In the genomic region with DNA sequence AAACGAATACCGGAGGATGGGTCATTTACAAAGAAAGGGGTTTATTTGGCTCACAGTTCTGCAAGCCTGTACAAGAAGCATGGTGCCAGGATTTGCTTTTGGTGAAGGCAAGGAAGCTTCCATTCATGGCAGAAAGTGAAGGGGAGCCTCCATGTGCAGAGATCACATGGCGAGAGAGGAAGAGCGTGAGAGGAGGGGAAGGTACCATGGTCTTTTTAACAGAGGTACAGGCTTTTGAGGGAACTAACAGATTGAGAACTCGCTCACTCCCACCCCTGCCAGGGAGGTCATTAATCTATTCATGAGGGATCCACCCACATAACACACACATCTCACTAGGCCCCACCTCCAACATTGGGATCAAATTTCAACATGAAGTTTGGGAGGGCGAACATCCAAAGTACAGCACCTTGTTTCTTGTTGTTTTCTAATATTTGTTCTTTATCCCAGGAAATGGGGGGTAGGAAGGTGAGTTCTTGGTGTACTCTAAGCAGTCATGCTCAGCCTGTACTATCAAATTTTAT, we compare ENCODE assay signal across 17 cellular contexts. TPM values are rescaled to one million over a fixed set of nuclear protein-coding genes. Genes with fewer than 3 reads are reported as not detected.
A peak's percentile ranks its signal among the peaks of the same experiment; 100 is the strongest.
DNase-seq lines count a peak whose midpoint lies in the region; ATAC-seq and TF ChIP-seq lines count a peak whose summit lies in the region.
"Had no signal": no experiment of that assay in that cellular context is flagged by ENCODE, and none has a peak within 500 bp of the region (broad histone marks: within the 10 kb centered on the region; RNA-seq: fewer than 3 reads in every experiment).

No MANE protein-coding gene starts in this region.

- no peaks in the 10 kb centered on the region for H3K36me3 ChIP-seq in heart right ventricle
- H3K36me3 ChIP-seq: cardiac muscle cell, left ventricle myocardium inferior, uterus had no signal

- WGBS in heart right ventricle, 2 donors, result 86 to 89% methylated on average over 6 of the region's 6 CpGs

- H3K4me3 ChIP-seq in heart right ventricle, result no peak overlapping the region
- H3K4me3 ChIP-seq: BLaER1 treated with 17β-estradiol and CSF1 and Interleukin-3, amounts not matched to agents 10 nM and 100 nM; cardiac muscle cell; left ventricle myocardium inferior; uterus had no signal

- H3K4me1 ChIP-seq in heart right ventricle, result no peaks in the 10 kb centered on the region
- H3K4me1 ChIP-seq: left ventricle myocardium inferior, uterus had no signal

- no peaks in the 10 kb centered on the region for H3K9me3 Mint-ChIP-seq in chondrocyte (ENCODE audit: low read depth)

- TF ChIP-seq CTCF in chondrocyte (IDR thresholded peaks at IDR 0.05), result no peak
- no peak for TF ChIP-seq CTCF in heart right ventricle (IDR thresholded peaks at IDR 0.05)

- no peaks in the 10 kb centered on the region for H3K36me3 Mint-ChIP-seq in chondrocyte (ENCODE audit: low read depth)

- no peak overlapping the region for H3K27ac ChIP-seq in heart right ventricle
- H3K27ac ChIP-seq: BLaER1 treated with 17β-estradiol and CSF1 and Interleukin-3, amounts not matched to agents 10 nM and 100 nM; cardiac muscle cell; left ventricle myocardium inferior; uterus had no signal

- ATAC-seq in GM21737 (IDR thresholded peaks at IDR 0.05; ENCODE audit: unreplicated experiment) (no peak), heart right ventricle (no peak), GM18861 (IDR thresholded peaks at IDR 0.05; ENCODE audit: unreplicated experiment) (no peak)
- ATAC-seq: stimulated activated naive B cell treated with anti-CD40 and anti-IgM and Interleukin-4, amounts not matched to agents 10 μg/mL and 1 μg/mL and 100 μg/mL, for 72 hours had no signal

- H3K4me3 Mint-ChIP-seq in chondrocyte (ENCODE audit: unreplicated experiment), result no peak overlapping the region
- H3K4me3 Mint-ChIP-seq: stimulated activated naive B cell treated with anti-CD40 and anti-IgM and Interleukin-4, amounts not matched to agents 10 μg/mL and 1 μg/mL and 100 μg/mL, for 72 hours had no signal

- DNase-seq in Daoy (ENCODE audit: low read depth) (peak; percentile 72), M059J (ENCODE audit: low read depth) (peak; percentile 82), chondrocyte (ENCODE audit: low spot score) (no peak), myocyte (ENCODE audit: low read depth) (peak; percentile 51), dermis blood vessel endothelial cell (no peak), heart right ventricle (no peak)
- DNase-seq: activated gamma-delta T cell; left ventricle myocardium inferior; NCI-H524 treated with DMSO at 0.1 percent for 48 hours; Right ventricle myocardium superior; stimulated activated naive B cell treated with anti-CD40 and anti-IgM and Interleukin-4, amounts not matched to agents 10 μg/mL and 1 μg/mL and 100 μg/mL, for 72 hours; uterus had no signal

- peaks cover 41% of the 10 kb centered on the region for H3K4me1 Mint-ChIP-seq in chondrocyte (ENCODE audit: low read depth)
- H3K4me1 Mint-ChIP-seq: stimulated activated naive B cell treated with anti-CD40 and anti-IgM and Interleukin-4, amounts not matched to agents 10 μg/mL and 1 μg/mL and 100 μg/mL, for 72 hours had no signal

- H3K9me3 ChIP-seq in heart right ventricle, result no peaks in the 10 kb centered on the region
- H3K9me3 ChIP-seq: left ventricle myocardium inferior, uterus had no signal

- H3K27ac Mint-ChIP-seq in chondrocyte (ENCODE audit: unreplicated experiment), result peak overlapping the region; percentile 28
- H3K27ac Mint-ChIP-seq: stimulated activated naive B cell treated with anti-CD40 and anti-IgM and Interleukin-4, amounts not matched to agents 10 μg/mL and 1 μg/mL and 100 μg/mL, for 72 hours had no signal

- intact Hi-C loops in heart right ventricle (cut with DNase I), result no loop called here

- no peaks in the 10 kb centered on the region for H3K27me3 Mint-ChIP-seq in chondrocyte (ENCODE audit: low read depth)

- no peaks in the 10 kb centered on the region for H3K27me3 ChIP-seq in heart right ventricle
- H3K27me3 ChIP-seq: BLaER1 treated with 17β-estradiol and CSF1 and Interleukin-3, amounts not matched to agents 10 nM and 100 nM; cardiac muscle cell; uterus had no signal

RNA-seq across cellular contexts. Expression of a gene that starts 18.5 kb away (rescaled TPM):
- total RNA-seq in Daoy (2014; rRNA removed; shearing (Covaris generic)), result not detected in 2 replicates
- 1.1 TPM in 1 of 2 replicates, not detected in the other for total RNA-seq in M059J (2014; rRNA removed; shearing (Covaris generic))
- total RNA-seq in chondrocyte (not detected in 3 replicates), myocyte (0.40 TPM in 1 of 2 replicates, not detected in the other), dermis blood vessel endothelial cell (0.74 and 3.4 TPM in 2 replicates), heart right ventricle (under 1 TPM in 5 of 10 donors, not detected in 5; 0.23 to 0.67 (median 0.44) TPM)
- 0.09 TPM for polyA plus RNA-seq in myocyte (2012)
- polyA plus RNA-seq in heart right ventricle, result under 1 TPM in 1 of 2 donors, not detected in 1; 0.01 TPM
- total RNA-seq: activated CD8-positive, alpha-beta memory T cell treated with anti-CD3 and anti-CD28 coated beads for 36 hours; cardiac muscle cell; Right ventricle myocardium superior had no signal
- polyA plus RNA-seq: cardiac muscle cell had no signal

Comparison
In these comparisons a context has a peak if more than half of its experiments do, and no peak if none do; other contexts are left out.
1. DNase-seq: peak in Daoy (single experiment), M059J (single experiment) and myocyte (single experiment); none in chondrocyte (single experiment), dermis blood vessel endothelial cell (single experiment) and heart right ventricle (0 of 2).